16 cellular contexts compared by ENCODE assay signal in genomic region chr7:149020483-149020882, GRCh38. TPM values are rescaled to one million over a fixed set of nuclear protein-coding genes. Genes with fewer than 3 reads are reported as not detected.
DNase-seq lines count a peak whose midpoint lies in the region; ATAC-seq and TF ChIP-seq lines count a peak whose summit lies in the region.
"Had no signal": no experiment of that assay in that cellular context is flagged by ENCODE, and none has a peak within 500 bp of the region (broad histone marks: within the 10 kb centered on the region; RNA-seq: fewer than 3 reads in every experiment).

No MANE protein-coding gene starts in this region.

- no peak overlapping the region for H2BK20ac ChIP-seq in H9 (ENCODE audit: low read depth, low read length, poor library complexity, severe bottlenecking)

- H3K9ac ChIP-seq in H9 (ENCODE audit: extremely low read depth, insufficient read length, low read length), result no peak overlapping the region
- H3K9ac ChIP-seq: SK-N-SH had no signal

- H3T11ph ChIP-seq in H9 (ENCODE audit: low read length), result no peak overlapping the region

- H3K4ac ChIP-seq in H9 (ENCODE audit: low read depth, low read length), result no peak overlapping the region

- no peaks in the 10 kb centered on the region for H3K9me3 Mint-ChIP-seq in H9
- no peaks in the 10 kb centered on the region for H3K9me3 Mint-ChIP-seq in brain
- no peaks in the 10 kb centered on the region for H3K9me3 Mint-ChIP-seq in nephron progenitor cell

- WGBS in H9 (ENCODE audit: extremely low coverage, insufficient read length, low lambda C conversion rate), result no CpG with 5 or more reads among the region's 11 CpGs

- H3K4me3 Mint-ChIP-seq in H9 (no peak overlapping the region), brain (no peak overlapping the region), nephron progenitor cell (no peak overlapping the region)

- no peak overlapping the region for H2BK12ac ChIP-seq in H9 (ENCODE audit: insufficient read length, low read depth, low read length)

- H2BK15ac ChIP-seq in H9 (ENCODE audit: low read depth, low read length), result no peak overlapping the region

- H4K5ac ChIP-seq in H9 (ENCODE audit: insufficient read length, low read depth, low read length), result no peak overlapping the region

- H2AK5ac ChIP-seq in H9 (ENCODE audit: insufficient read length, low read length), result no peak overlapping the region

- H2BK5ac ChIP-seq in H9 (ENCODE audit: insufficient read length, low read length), result no peak overlapping the region

- H2BK120ac ChIP-seq in H9 (ENCODE audit: low read depth, low read length, poor library complexity, severe bottlenecking), result no peak overlapping the region

- H3K27me3 ChIP-seq in H9 (ENCODE audit: insufficient read depth, low read length), result no peaks in the 10 kb centered on the region
- H3K27me3 ChIP-seq: hepatocyte, upper lobe of right lung had no signal

- no peak overlapping the region for H3K18ac ChIP-seq in H9 (ENCODE audit: insufficient read length, low read depth, low read length)

- H3K79me2 ChIP-seq in H9 (ENCODE audit: insufficient read depth, low read length), result peaks cover 9% of the 10 kb centered on the region; the same call in 1 of the 2 replicates

- no peak overlapping the region for H3K23ac ChIP-seq in H9 (ENCODE audit: insufficient read length, low read depth, low read length)

- H3K23me2 ChIP-seq in H9 (ENCODE audit: insufficient read length, low read depth, low read length, poor library complexity, severe bottlenecking), result no peaks in the 10 kb centered on the region

- peak overlapping the region; percentile 64 to 81 (median 71); a peak in 5 of 7 replicates for H3K27ac Mint-ChIP-seq in H9
- peak overlapping the region in 3 of 5 experiments; percentile 16 to 67 (median 56) for H3K27ac Mint-ChIP-seq in brain
- peak overlapping the region; percentile 40 for H3K27ac Mint-ChIP-seq in nephron progenitor cell

- H3K14ac ChIP-seq in H9 (ENCODE audit: insufficient read depth, low read length), result no peak overlapping the region

- no peaks in the 10 kb centered on the region; the same call in 1 of the 2 replicates for H3K4me1 ChIP-seq in H9 (ENCODE audit: insufficient read depth, low read length)
- H3K4me1 ChIP-seq: upper lobe of right lung had no signal

- DNase-seq in Ammon's horn (ENCODE audit: low spot score) (peak; percentile 67), H9 (no peak), nephron progenitor cell (no peak), D341Med (ENCODE audit: low spot score) (no peak), COLO668 (lab: John Stamatoyannopoulos, UW; ENCODE audit: unreplicated experiment) (no peak)
- DNase-seq: NCI-H1694; NCI-H2171 treated with DMSO at 0.1 percent for 48 hours; NCI-H526; SK-N-SH; stimulated activated CD4-positive, alpha-beta T cell treated with anti-CD3 and anti-CD28 coated beads, Interleukin-12 subunit alpha, Interleukin-12 subunit beta, amount 100 ng/mL, for 4 hours; stimulated activated CD4-positive, alpha-beta T cell treated with anti-CD3 and anti-CD28 coated beads, Interleukin-4, amount 100 ng/mL, for 4 hours; upper lobe of right lung had no signal

- H3K27me3 Mint-ChIP-seq in H9 (ENCODE audit: low read depth) (no peaks in the 10 kb centered on the region), brain (no peaks in the 10 kb centered on the region), nephron progenitor cell (ENCODE audit: low read depth, poor library complexity) (no peaks in the 10 kb centered on the region)

- H3K56ac ChIP-seq in H9 (ENCODE audit: insufficient read length, low read depth, low read length), result no peak overlapping the region

- no peaks in the 10 kb centered on the region for H4K20me1 ChIP-seq in H9 (ENCODE audit: control insufficient read depth, insufficient read depth, insufficient read length)

- H3K9me3 ChIP-seq in H9 (ENCODE audit: control insufficient read depth, low read depth, low read length), result no peaks in the 10 kb centered on the region
- H3K9me3 ChIP-seq: SK-N-SH, upper lobe of right lung had no signal

- no peak overlapping the region for H3K4me2 ChIP-seq in H9 (ENCODE audit: insufficient read depth, insufficient read length, low read length)
- H3K4me2 ChIP-seq: hepatocyte, SK-N-SH had no signal

- ATAC-seq in HG02840 (IDR thresholded peaks at IDR 0.05; ENCODE audit: low FRiP score, unreplicated experiment), result no peak
- ATAC-seq: HCT116, upper lobe of right lung had no signal

- H3K4me1 Mint-ChIP-seq in H9 (peaks cover 28 to 30% of the 10 kb centered on the region in 2 experiments), brain (peaks cover 35% of the 10 kb centered on the region), nephron progenitor cell (peaks cover 27% of the 10 kb centered on the region)

- no peak overlapping the region for H4K8ac ChIP-seq in H9 (replicated peaks; ENCODE audit: insufficient read length, low read depth, low read length)

- H3K36me3 Mint-ChIP-seq in H9 (ENCODE audit: insufficient read depth in 1 of 3, low read depth in 3 of 3), result peaks cover 35 to 55% (median 48%) of the 10 kb centered on the region in 3 experiments
- peaks cover 48% of the 10 kb centered on the region for H3K36me3 Mint-ChIP-seq in brain
- peaks cover 57% of the 10 kb centered on the region for H3K36me3 Mint-ChIP-seq in nephron progenitor cell (ENCODE audit: low read depth)

- no peak for TF ChIP-seq CTCF in H9 (conservative IDR thresholded peaks at IDR 0.05)
- no peak for TF ChIP-seq CTCF in brain (conservative IDR thresholded peaks at IDR 0.05)
- no peak for TF ChIP-seq CTCF in nephron progenitor cell (IDR thresholded peaks at IDR 0.05)

- no peak overlapping the region for H2AFZ ChIP-seq in H9 (ENCODE audit: low read length)
- H2AFZ ChIP-seq: hepatocyte had no signal

- no peak overlapping the region for H4K91ac ChIP-seq in H9 (ENCODE audit: insufficient read length, low read depth, low read length)

- H3K27ac ChIP-seq in H9 (ENCODE audit: insufficient read length, low read depth, low read length), result no peak overlapping the region
- H3K27ac ChIP-seq: hepatocyte, upper lobe of right lung had no signal

- H3K79me1 ChIP-seq in H9 (ENCODE audit: insufficient read depth, low read depth, low read length, poor library complexity, severe bottlenecking), result peaks cover 2% of the 10 kb centered on the region

RNA-seq across cellular contexts. Expression of gene PDIA4, which starts 7.8 kb away (rescaled TPM):
- total RNA-seq in H9 (2021), result 217 and 230 TPM in 2 replicates
- polyA plus RNA-seq in brain (ENCODE audit: insufficient read depth, low read depth, low replicate concordance), result 69.5 TPM
